ENCODE assay signal across 8 cellular contexts in the genomic region with DNA sequence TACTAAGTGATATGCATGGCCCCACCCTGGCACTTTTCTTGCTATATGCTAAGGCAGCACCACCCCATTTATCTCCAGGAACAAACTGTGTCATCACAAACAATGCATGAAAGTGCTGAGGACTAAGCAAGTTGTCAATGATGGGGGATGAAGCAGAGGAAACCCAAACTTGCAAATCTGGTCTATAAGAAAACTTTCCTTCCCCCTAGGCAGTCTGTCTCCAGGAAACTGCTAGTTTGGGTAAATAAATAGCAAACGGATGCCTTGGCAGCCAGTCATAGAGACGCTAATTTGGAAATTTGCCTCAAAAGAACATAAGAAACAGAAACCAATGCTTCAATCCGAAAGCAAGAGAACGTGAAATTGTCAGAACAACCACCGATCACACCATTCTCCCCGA. TPM values are rescaled to one million over a fixed set of nuclear protein-coding genes. Genes with fewer than 3 reads are reported as not detected.
DNase-seq lines count a peak whose midpoint lies in the region; ATAC-seq, FAIRE-seq and TF ChIP-seq lines count a peak whose summit lies in the region.

No MANE protein-coding gene starts in this region.

- H2AFZ ChIP-seq in endothelial cell of umbilical vein (ENCODE audit: low read depth, low read length): peak overlapping the region; percentile 52

- intact Hi-C loops in endothelial cell of umbilical vein (cut with micrococcal nuclease) (no loop called here), pancreas (cut with DNase I) (no loop called here)

- H3K9me3 ChIP-seq in endothelial cell of umbilical vein (replicated peaks; ENCODE audit: control insufficient read depth, insufficient read depth, low read length) (no peaks in the 10 kb centered on the region), pancreas (no peaks in the 10 kb centered on the region)

- peak overlapping the region; percentile 15 for H3K4me2 ChIP-seq in endothelial cell of umbilical vein (ENCODE audit: insufficient read depth, low read length)

- H3K36me3 ChIP-seq in endothelial cell of umbilical vein (ENCODE audit: control insufficient read depth in 2 of 2, extremely low read depth in 1 of 2, insufficient read depth in 2 of 2, low read length in 2 of 2): no peaks in the 10 kb centered on the region
- H3K36me3 ChIP-seq in pancreas: no peaks in the 10 kb centered on the region

- TF ChIP-seq CTCF in GM12864 (IDR thresholded peaks at IDR 0.05; ENCODE audit: low read depth, low read length, missing control alignments) (no peak), endothelial cell of umbilical vein (IDR thresholded peaks at IDR 0.05; ENCODE audit: extremely low read depth in 1 of 2, insufficient read depth in 1 of 2, low read depth in 1 of 2, low read length in 2 of 2) (no peak), pancreas (IDR thresholded peaks at IDR 0.05) (no peak)

- no peaks in the 10 kb centered on the region for H3K9me1 ChIP-seq in endothelial cell of umbilical vein (replicated peaks; ENCODE audit: control insufficient read depth, extremely low read depth, insufficient read depth, low read length)

- 13 to 20% methylated on average over 6 of the region's 6 CpGs for WGBS in pancreas, 2 donors

- TF ChIP-seq POLR2A in endothelial cell of umbilical vein (IDR thresholded peaks at IDR 0.05; ENCODE audit: low read depth, low read length): no peak

- peak overlapping the region; percentile 20 for H3K9ac ChIP-seq in endothelial cell of umbilical vein (replicated peaks; ENCODE audit: extremely low read depth, insufficient read depth, low read length)

- peak; percentile 37 for FAIRE-seq in endothelial cell of umbilical vein (lab: Jason Lieb, UNC)
- no peak for FAIRE-seq in pancreas (lab: Jason Lieb, UNC)

- no TSS peak for BruUV-seq in endothelial cell of umbilical vein (replicated peaks; lab: Mats Ljungman, UMichigan)

- in situ Hi-C loops in KBM-7 (cut with MboI; ENCODE audit: low pct_unique_long_range_greater_than_20kb, low sequenced_read_pairs): no loop called here

- DNase-seq in GM12864 (ENCODE audit: low read depth) (peak; percentile 55), endothelial cell of umbilical vein (ENCODE audit: low read depth, low spot score) (peak; percentile 75), pancreas (no peak), activated T-cell treated with anti-CD3 and anti-CD28 coated beads for 4 hours (no peak), LoVo (ENCODE audit: low spot score) (no peak), KBM-7 (no peak)
- DNase-seq in activated effector memory CD4-positive, alpha-beta T cell treated with anti-CD3 and anti-CD28 coated beads, Interleukin-2, amount 50 U/mL, for 16 hours: no peak

- H3K27ac ChIP-seq in endothelial cell of umbilical vein (ENCODE audit: insufficient read depth, low read depth, low read length) (no peak overlapping the region), pancreas (no peak overlapping the region)

- peaks cover 6% of the 10 kb centered on the region for H3K4me1 ChIP-seq in endothelial cell of umbilical vein (ENCODE audit: control insufficient read depth, extremely low read depth, insufficient read depth, low read length)
- no peaks in the 10 kb centered on the region for H3K4me1 ChIP-seq in pancreas

- ATAC-seq in HG03439 (IDR thresholded peaks at IDR 0.05; ENCODE audit: unreplicated experiment) (peak; percentile 55), pancreas (peak in 3 of 4 donors; percentile 32 to 52 (median 50))

- no peaks in the 10 kb centered on the region for H3K79me2 ChIP-seq in endothelial cell of umbilical vein (ENCODE audit: control insufficient read depth, insufficient read depth, low read length)

- H3K4me3 ChIP-seq in GM12864 (ENCODE audit: low read depth, low read length) (no peak overlapping the region; the same call in 1 of the 2 replicates), endothelial cell of umbilical vein (replicated peaks in 1 of 3; ENCODE audit: insufficient read depth in 1 of 3, low read depth in 1 of 3, low read length in 3 of 3) (peak overlapping the region in 1 of 3 experiments; percentile 3), pancreas (no peak overlapping the region)

- CTCF ChIA-PET in endothelial cell of umbilical vein (lab: Charles Lee): no interaction called here

- H3K27me3 ChIP-seq in endothelial cell of umbilical vein (ENCODE audit: control insufficient read depth in 2 of 2, insufficient read depth in 2 of 2, low read length in 2 of 2) (no peaks in the 10 kb centered on the region), pancreas (peaks cover 0 to 6% (median 0%) of the 10 kb centered on the region in 4 donors)

- no peaks in the 10 kb centered on the region for H4K20me1 ChIP-seq in endothelial cell of umbilical vein (replicated peaks; ENCODE audit: control insufficient read depth, extremely low read depth, insufficient read depth, low read length)

- dilution Hi-C loops in endothelial cell of umbilical vein (cut with MboI; ENCODE audit: extremely low pct_ligation_motif_present, low sequenced_read_pairs): no loop called here

- POLR2A ChIA-PET in endothelial cell of umbilical vein (lab: Charles Lee): no interaction called here

TF ChIP-seq in endothelial cell of umbilical vein, 7 proteins besides CTCF, POLR2A, EP300 and RAD21:
- TF ChIP-seq MAX (IDR thresholded peaks at IDR 0.05; ENCODE audit: insufficient read depth, insufficient read length) (no peak), GATA2 (IDR thresholded peaks at IDR 0.05; ENCODE audit: insufficient read depth, insufficient read length, low read depth, low read length) (no peak), MYC (IDR thresholded peaks at IDR 0.05; ENCODE audit: low read depth, low read length) (no peak), JUN (IDR thresholded peaks at IDR 0.05; ENCODE audit: borderline replicate concordance, insufficient read depth, insufficient read length, low read depth) (no peak), FOS (IDR thresholded peaks at IDR 0.05; ENCODE audit: borderline replicate concordance, insufficient read depth, low read length) (no peak), EZH2 (IDR thresholded peaks at IDR 0.05; ENCODE audit: borderline replicate concordance, low read depth, low read length, severe bottlenecking) (no peak)

RNA-seq across cellular contexts. Expression of gene HSBP1, which starts 5.6 kb away (rescaled TPM):
- 134 and 136 TPM in 2 replicates for total RNA-seq in endothelial cell of umbilical vein
- polyA plus RNA-seq in endothelial cell of umbilical vein: 40.8 and 43.9 TPM in 2 replicates
- 84.9 and 96.8 TPM in 2 replicates for polyA plus RNA-seq in endothelial cell of umbilical vein (2011; cell fraction: cytosol; rRNA removed)
- polyA plus RNA-seq in endothelial cell of umbilical vein (2011; cell fraction: nucleus; rRNA removed): 41.5 and 42.1 TPM in 2 replicates
- polyA plus RNA-seq in endothelial cell of umbilical vein (2012): 213 and 303 TPM in 2 replicates
- polyA minus RNA-seq in endothelial cell of umbilical vein: 112 and 134 TPM in 2 replicates
- 30.7 TPM for polyA minus RNA-seq in endothelial cell of umbilical vein (2011; cell fraction: cytosol; rRNA and poly(A)+ RNA removed)
- 14.8 and 18.6 TPM in 2 replicates for polyA minus RNA-seq in endothelial cell of umbilical vein (2011; cell fraction: nucleus; rRNA and poly(A)+ RNA removed)
- 10 to 100 TPM; 21.3 to 53.7 (median 32.0) TPM for total RNA-seq in pancreas
- 10 to 100 TPM; 16.3 to 32.8 TPM for polyA plus RNA-seq in pancreas

Comparison
In these comparisons a context has a peak if more than half of its experiments do, and no peak if none do; other contexts are left out.
1. DNase-seq: peak in GM12864 (single experiment) and endothelial cell of umbilical vein (single experiment); none in pancreas (0 of 6), activated T-cell treated with anti-CD3 and anti-CD28 coated beads for 4 hours (single experiment), LoVo (single experiment), activated effector memory CD4-positive, alpha-beta T cell treated with anti-CD3 and anti-CD28 coated beads, Interleukin-2, amount 50 U/mL, for 16 hours (single experiment) and KBM-7 (single experiment).